Comparison of ENCODE assay signal across 18 cellular contexts in genomic region chr3:12638105-12638504, GRCh38. TPM values are rescaled to one million over a fixed set of nuclear protein-coding genes. Genes with fewer than 3 reads are reported as not detected.
A peak's percentile ranks its signal among the peaks of the same experiment; 100 is the strongest.
DNase-seq lines count a peak whose midpoint lies in the region; ATAC-seq, FAIRE-seq and TF ChIP-seq lines count a peak whose summit lies in the region.
"Had no signal": no experiment of that assay in that cellular context is flagged by ENCODE, and none has a peak within 500 bp of the region (broad histone marks: within the 10 kb centered on the region; RNA-seq: fewer than 3 reads in every experiment).

No MANE protein-coding gene starts in this region.

- WGBS in gastroesophageal sphincter (ENCODE audit: low coverage in 1 of 2), 2 donors = 10% methylated on average over 1 of the region's 1 CpG; no CpG with 5 or more reads in 1 of the 2 donors

- peak overlapping the region; percentile 31 for H3K27ac Mint-ChIP-seq in MCF 10A (ENCODE audit: low read depth, unreplicated experiment)
- no peak overlapping the region for H3K27ac Mint-ChIP-seq in astrocyte (ENCODE audit: unreplicated experiment)
- H3K27ac Mint-ChIP-seq in stimulated activated naive B cell treated with anti-CD40 and anti-IgM and Interleukin-4, amounts not matched to agents 10 μg/mL and 1 μg/mL and 100 μg/mL, for 72 hours = peak overlapping the region; percentile 59

- H3K9me3 ChIP-seq in breast epithelium = no peaks in the 10 kb centered on the region
- H3K9me3 ChIP-seq in astrocyte (ENCODE audit: insufficient read depth, low read depth, low read length) = no peaks in the 10 kb centered on the region
- H3K9me3 ChIP-seq in left ventricle myocardium inferior (replicated peaks) = peaks cover 10% of the 10 kb centered on the region
- H3K9me3 ChIP-seq in gastroesophageal sphincter = no peaks in the 10 kb centered on the region

- no TSS peak for BruUV-seq in MCF 10A (replicated peaks; lab: Mats Ljungman, UMichigan)

- TF ChIP-seq POLR2A in breast epithelium (IDR thresholded peaks at IDR 0.05) (no peak), H54 (IDR thresholded peaks at IDR 0.05; ENCODE audit: low read depth, low read length) (no peak), gastroesophageal sphincter (IDR thresholded peaks at IDR 0.05) (no peak)

- H3K4me3 Mint-ChIP-seq in MCF 10A (ENCODE audit: unreplicated experiment) (no peak overlapping the region), astrocyte (ENCODE audit: unreplicated experiment) (no peak overlapping the region)
- no peak overlapping the region for H3K4me3 Mint-ChIP-seq in stimulated activated naive B cell treated with anti-CD40 and anti-IgM and Interleukin-4, amounts not matched to agents 10 μg/mL and 1 μg/mL and 100 μg/mL, for 72 hours

- no peak overlapping the region for H3K9ac ChIP-seq in astrocyte (ENCODE audit: low read length)
- H3K9ac ChIP-seq: parathyroid adenoma had no signal

- H3K36me3 Mint-ChIP-seq in MCF 10A (ENCODE audit: insufficient read depth, unreplicated experiment) = peaks cover 9% of the 10 kb centered on the region
- H3K36me3 Mint-ChIP-seq in astrocyte (ENCODE audit: low read depth, unreplicated experiment) = peaks cover 4% of the 10 kb centered on the region
- peaks cover 16 to 41% of the 10 kb centered on the region in 2 donors for H3K36me3 Mint-ChIP-seq in stimulated activated naive B cell treated with anti-CD40 and anti-IgM and Interleukin-4, amounts not matched to agents 10 μg/mL and 1 μg/mL and 100 μg/mL, for 72 hours

- peaks cover 89% of the 10 kb centered on the region for H3K79me2 ChIP-seq in astrocyte (ENCODE audit: insufficient read depth, low read length)

- no peak for TF ChIP-seq CTCF in MCF 10A (IDR thresholded peaks at IDR 0.05; ENCODE audit: unreplicated experiment)
- no peak for TF ChIP-seq CTCF in breast epithelium (IDR thresholded peaks at IDR 0.05)
- no peak for TF ChIP-seq CTCF in astrocyte (IDR thresholded peaks at IDR 0.05; ENCODE audit: insufficient read depth, low read depth, low read length)
- TF ChIP-seq CTCF in left ventricle myocardium inferior (IDR thresholded peaks at IDR 0.05; ENCODE audit: borderline replicate concordance) = no peak
- TF ChIP-seq CTCF in gastroesophageal sphincter (IDR thresholded peaks at IDR 0.05) = no peak

- FAIRE-seq in astrocyte (lab: Jason Lieb, UNC) (no peak), H54 (lab: Jason Lieb, UNC) (no peak)
- FAIRE-seq: GM12892, H1, urothelium cell line had no signal

- peaks cover 61% of the 10 kb centered on the region for H4K20me1 ChIP-seq in astrocyte (ENCODE audit: insufficient read depth, low read length)

- no peak overlapping the region for H3K27ac ChIP-seq in breast epithelium
- H3K27ac ChIP-seq in astrocyte (ENCODE audit: low read depth, low read length) = no peak overlapping the region
- H3K27ac ChIP-seq in left ventricle myocardium inferior (replicated peaks) = peak overlapping the region; percentile 45
- no peak overlapping the region for H3K27ac ChIP-seq in gastroesophageal sphincter
- H3K27ac ChIP-seq: parathyroid adenoma had no signal

- H3K4me1 Mint-ChIP-seq in MCF 10A (ENCODE audit: insufficient read depth, unreplicated experiment) (peaks cover 11% of the 10 kb centered on the region), astrocyte (ENCODE audit: low read depth, unreplicated experiment) (peaks cover 16% of the 10 kb centered on the region)
- peaks cover 18 to 49% of the 10 kb centered on the region in 2 donors for H3K4me1 Mint-ChIP-seq in stimulated activated naive B cell treated with anti-CD40 and anti-IgM and Interleukin-4, amounts not matched to agents 10 μg/mL and 1 μg/mL and 100 μg/mL, for 72 hours

- H2AFZ ChIP-seq in astrocyte (ENCODE audit: low read depth, low read length) = no peak overlapping the region
- H2AFZ ChIP-seq: parathyroid adenoma had no signal

- H3K27me3 ChIP-seq in breast epithelium (no peaks in the 10 kb centered on the region), astrocyte (ENCODE audit: insufficient read depth, low read length) (no peaks in the 10 kb centered on the region), left ventricle myocardium inferior (ENCODE audit: low read depth) (no peaks in the 10 kb centered on the region), gastroesophageal sphincter (no peaks in the 10 kb centered on the region)

- H3K36me3 ChIP-seq in breast epithelium = no peaks in the 10 kb centered on the region
- H3K36me3 ChIP-seq in astrocyte (ENCODE audit: insufficient read depth, low read length) = no peaks in the 10 kb centered on the region
- H3K36me3 ChIP-seq in left ventricle myocardium inferior = no peaks in the 10 kb centered on the region
- no peaks in the 10 kb centered on the region for H3K36me3 ChIP-seq in gastroesophageal sphincter

- H3K4me1 ChIP-seq in breast epithelium = no peaks in the 10 kb centered on the region
- peaks cover 11% of the 10 kb centered on the region for H3K4me1 ChIP-seq in astrocyte (ENCODE audit: insufficient read depth, low read length)
- peaks cover 46% of the 10 kb centered on the region for H3K4me1 ChIP-seq in left ventricle myocardium inferior
- peaks cover 0 to 49% (median 0%) of the 10 kb centered on the region in 3 donors for H3K4me1 ChIP-seq in gastroesophageal sphincter

- POLR2A ChIA-PET in MCF 10A (lab: Yijun Ruan, JAX) = no interaction called here

- no peak for TF ChIP-seq EP300 in gastroesophageal sphincter (IDR thresholded peaks at IDR 0.05)

- no peak for ATAC-seq in stimulated activated naive B cell treated with anti-CD40 and anti-IgM and Interleukin-4, amounts not matched to agents 10 μg/mL and 1 μg/mL and 100 μg/mL, for 72 hours (replicated peaks)
- no peak for ATAC-seq in gastroesophageal sphincter

- DNase-seq in MCF 10A (ENCODE audit: unreplicated experiment) (no peak), breast epithelium (ENCODE audit: low spot score in 2 of 2) (no peak), astrocyte (ENCODE audit: low read depth) (peak; percentile 62), left ventricle myocardium inferior (no peak), retina (no peak), H54 (ENCODE audit: insufficient read length, low spot score) (no peak)
- DNase-seq in stimulated activated naive B cell treated with anti-CD40 and anti-IgM and Interleukin-4, amounts not matched to agents 10 μg/mL and 1 μg/mL and 100 μg/mL, for 72 hours = no peak
- DNase-seq: activated CD8-positive, alpha-beta memory T cell treated with anti-CD3 and anti-CD28 coated beads, Interleukin-2, amount 50 U/mL, for 4 hours; amniotic stem cell; DMS79 treated with DMSO at 0.1 percent for 48 hours; NCI-H1092; NCI-H69; stimulated activated CD8-positive, alpha-beta memory T cell treated with anti-CD3 and anti-CD28 coated beads, Interleukin-4, amount 100 ng/mL, for 48 hours had no signal

- H3K4me3 ChIP-seq in breast epithelium (no peak overlapping the region), astrocyte (ENCODE audit: insufficient read depth, low read depth, low read length) (no peak overlapping the region), left ventricle myocardium inferior (no peak overlapping the region), gastroesophageal sphincter (no peak overlapping the region)

- H3K4me2 ChIP-seq in astrocyte (ENCODE audit: low read length) = no peak overlapping the region

- H3K9me3 Mint-ChIP-seq in MCF 10A (ENCODE audit: unreplicated experiment) (no peaks in the 10 kb centered on the region), astrocyte (ENCODE audit: unreplicated experiment) (no peaks in the 10 kb centered on the region)
- no peaks in the 10 kb centered on the region for H3K9me3 Mint-ChIP-seq in stimulated activated naive B cell treated with anti-CD40 and anti-IgM and Interleukin-4, amounts not matched to agents 10 μg/mL and 1 μg/mL and 100 μg/mL, for 72 hours

- H3K27me3 Mint-ChIP-seq in MCF 10A (ENCODE audit: insufficient read depth, unreplicated experiment) (no peaks in the 10 kb centered on the region), astrocyte (ENCODE audit: low read depth, unreplicated experiment) (no peaks in the 10 kb centered on the region)
- H3K27me3 Mint-ChIP-seq in stimulated activated naive B cell treated with anti-CD40 and anti-IgM and Interleukin-4, amounts not matched to agents 10 μg/mL and 1 μg/mL and 100 μg/mL, for 72 hours = no peaks in the 10 kb centered on the region

- CTCF ChIA-PET in MCF 10A (lab: Yijun Ruan, JAX) = interaction anchor here (1.0 kb wide), 1 partner anchor 9 kb away, joined by 3 read pairs; no protein-coding TSS in a partner anchor

- intact Hi-C loops in MCF 10A (cut with micrococcal nuclease) (no loop called here), breast epithelium (cut with DNase I; ENCODE audit: low total_unique reads) (no loop called here), left ventricle myocardium inferior (cut with micrococcal nuclease) (no loop called here)

RNA-seq across cellular contexts. Expression of gene RAF1, which starts 25.8 kb away (rescaled TPM):
- total RNA-seq in MCF 10A (2022) = 75.5 and 76.8 TPM in 2 replicates
- total RNA-seq in breast epithelium = 100 to 1,000 TPM in 2 of 3 donors, 10 to 100 TPM in 1; 87.4 to 118 (median 110) TPM
- total RNA-seq in astrocyte = 74.4 and 80.9 TPM in 2 replicates
- 137 TPM for total RNA-seq in left ventricle myocardium inferior
- total RNA-seq in gastroesophageal sphincter = 100 to 1,000 TPM; 115 to 146 (median 130) TPM
